Comparison of ENCODE assay signal across 14 cellular contexts in genomic region chr2:240988146-240988545, GRCh38. TPM values are rescaled to one million over a fixed set of nuclear protein-coding genes. Genes with fewer than 3 reads are reported as not detected.
DNase-seq lines count a peak whose midpoint lies in the region; ATAC-seq and TF ChIP-seq lines count a peak whose summit lies in the region.
"Had no signal": no experiment of that assay in that cellular context is flagged by ENCODE, and none has a peak within 500 bp of the region (broad histone marks: within the 10 kb centered on the region; RNA-seq: fewer than 3 reads in every experiment).

No MANE protein-coding gene starts in this region.

- H4K8ac ChIP-seq in mesenchymal stem cell (ENCODE audit: low read length): no peak overlapping the region

- H3K27ac ChIP-seq in right cardiac atrium (ENCODE audit: low read length): no peak overlapping the region
- H3K27ac ChIP-seq in heart right ventricle: peak overlapping the region in 1 of 10 donors; percentile 33
- no peak overlapping the region for H3K27ac ChIP-seq in mammary epithelial cell (ENCODE audit: insufficient read depth, low read depth, low read length)
- no peak overlapping the region for H3K27ac ChIP-seq in mesenchymal stem cell (ENCODE audit: low read length, poor library complexity, severe bottlenecking)
- peak overlapping the region in 3 of 4 donors; percentile 6 to 74 (median 68) for H3K27ac ChIP-seq in upper lobe of left lung
- H3K27ac ChIP-seq in lower lobe of right lung: no peak overlapping the region
- no peak overlapping the region for H3K27ac ChIP-seq in GM23338 (ENCODE audit: low read depth)

- dilution Hi-C loops in mammary epithelial cell (cut with HindIII; ENCODE audit: low sequenced_read_pairs): no loop called here

- H3K23ac ChIP-seq in mesenchymal stem cell (ENCODE audit: low read length in 2 of 2): no peak overlapping the region

- no peak overlapping the region for H2BK5ac ChIP-seq in mesenchymal stem cell (ENCODE audit: low read depth, low read length, poor library complexity, severe bottlenecking)

- no peaks in the 10 kb centered on the region for H3K9me2 ChIP-seq in GM23338 (ENCODE audit: insufficient read depth)

- peaks cover 2% of the 10 kb centered on the region for H4K20me1 ChIP-seq in mammary epithelial cell (ENCODE audit: insufficient read depth, low read length)
- H4K20me1 ChIP-seq in GM23338 (replicated peaks; ENCODE audit: insufficient read depth): no peaks in the 10 kb centered on the region

- peaks cover 15% of the 10 kb centered on the region for H3K27me3 Mint-ChIP-seq in GM23338 (ENCODE audit: insufficient read depth, low read depth, poor library complexity)

- no peak overlapping the region for H3K4me3 Mint-ChIP-seq in GM23338
- H3K4me3 Mint-ChIP-seq: central memory CD8-positive, alpha-beta T cell; IgD-negative memory B cell; naive B cell had no signal

- no peaks in the 10 kb centered on the region; the same call in 1 of the 3 replicates for H3K9me3 Mint-ChIP-seq in GM23338
- H3K9me3 Mint-ChIP-seq: central memory CD8-positive, alpha-beta T cell; IgD-negative memory B cell had no signal

- H3K4me3 ChIP-seq in right cardiac atrium (ENCODE audit: low read length): no peak overlapping the region
- H3K4me3 ChIP-seq in heart right ventricle: no peak overlapping the region
- H3K4me3 ChIP-seq in mammary epithelial cell (replicated peaks in 1 of 3; ENCODE audit: insufficient read depth in 1 of 3, low read depth in 2 of 3, low read length in 3 of 3): no peak overlapping the region
- peak overlapping the region in 1 of 2 experiments; percentile 40 for H3K4me3 ChIP-seq in mesenchymal stem cell (ENCODE audit: insufficient read depth in 1 of 2, low read depth in 1 of 2, low read length in 2 of 2)
- no peak overlapping the region for H3K4me3 ChIP-seq in upper lobe of left lung
- no peak overlapping the region for H3K4me3 ChIP-seq in lower lobe of right lung
- no peak overlapping the region for H3K4me3 ChIP-seq in GM23338

- TF ChIP-seq POLR2A in upper lobe of left lung (IDR thresholded peaks at IDR 0.05): no peak

- intact Hi-C loops in right cardiac atrium (cut with DNase I): loop anchor here in 1 of 4 donors (10.0 kb wide), 1 partner anchor 133 kb away; no protein-coding TSS in a partner anchor
- intact Hi-C loops in heart right ventricle (cut with DNase I): loop anchor here in 5 of 10 donors (2.0 to 10.0 kb wide), 3 partner anchors 76 to 137 kb away; no protein-coding TSS in a partner anchor
- intact Hi-C loops in mammary epithelial cell (cut with micrococcal nuclease): no loop called here
- intact Hi-C loops in lower lobe of right lung (cut with DNase I): no loop called here

- H3K36me3 Mint-ChIP-seq in GM23338 (ENCODE audit: low read depth): no peaks in the 10 kb centered on the region
- H3K36me3 Mint-ChIP-seq: IgD-negative memory B cell, naive B cell had no signal

- H3K79me1 ChIP-seq in mesenchymal stem cell (replicated peaks; ENCODE audit: low read length, poor library complexity, severe bottlenecking): no peaks in the 10 kb centered on the region

- no peak overlapping the region for H2AK5ac ChIP-seq in mesenchymal stem cell (ENCODE audit: low read length, severe bottlenecking)

- H2BK120ac ChIP-seq in mesenchymal stem cell (ENCODE audit: low read depth, low read length): no peak overlapping the region

- H2BK15ac ChIP-seq in mesenchymal stem cell (ENCODE audit: low read depth, poor library complexity, severe bottlenecking): peak overlapping the region; percentile 40

- peak overlapping the region in 1 of 2 experiments; percentile 60 for H3K18ac ChIP-seq in mesenchymal stem cell (ENCODE audit: low read depth in 1 of 2, low read length in 2 of 2)

- 91% methylated on average over 3 of the region's 3 CpGs for WGBS in right cardiac atrium
- WGBS in heart right ventricle, 2 donors: 76 to 93% methylated on average over 3 of the region's 3 CpGs
- WGBS in mammary epithelial cell (ENCODE audit: low coverage, missing lambda C conversion rate): 92% methylated on average over 2 of the region's 3 CpGs
- WGBS in mesenchymal stem cell: 87% methylated on average over 3 of the region's 3 CpGs
- WGBS in upper lobe of left lung, 2 donors: 74 to 91% methylated on average over 3 of the region's 3 CpGs

- H3K4me1 Mint-ChIP-seq in GM23338: no peaks in the 10 kb centered on the region
- H3K4me1 Mint-ChIP-seq: IgD-negative memory B cell had no signal

- peaks cover 4% of the 10 kb centered on the region for H3K4me1 ChIP-seq in right cardiac atrium (ENCODE audit: control insufficient read depth, insufficient read depth, low read length)
- peaks cover 19 to 40% (median 24%) of the 10 kb centered on the region in 9 donors for H3K4me1 ChIP-seq in heart right ventricle
- peaks cover 17% of the 10 kb centered on the region for H3K4me1 ChIP-seq in mammary epithelial cell (ENCODE audit: insufficient read depth, low read length)
- peaks cover 26% of the 10 kb centered on the region for H3K4me1 ChIP-seq in mesenchymal stem cell (ENCODE audit: control insufficient read depth, insufficient read depth, low read depth, low read length)
- H3K4me1 ChIP-seq in upper lobe of left lung: peaks cover 34 to 49% (median 41%) of the 10 kb centered on the region in 4 donors
- H3K4me1 ChIP-seq in lower lobe of right lung: peaks cover 43% of the 10 kb centered on the region
- H3K4me1 ChIP-seq in GM23338 (ENCODE audit: insufficient read depth): no peaks in the 10 kb centered on the region; the same call in 1 of the 2 replicates

- H3K79me2 ChIP-seq in mammary epithelial cell (ENCODE audit: insufficient read depth, low read length): no peaks in the 10 kb centered on the region
- H3K79me2 ChIP-seq in GM23338 (replicated peaks; ENCODE audit: insufficient read depth): no peaks in the 10 kb centered on the region

- no peaks in the 10 kb centered on the region for H3K36me3 ChIP-seq in heart right ventricle
- no peaks in the 10 kb centered on the region for H3K36me3 ChIP-seq in mammary epithelial cell (ENCODE audit: insufficient read depth, low read length)
- no peaks in the 10 kb centered on the region for H3K36me3 ChIP-seq in mesenchymal stem cell (ENCODE audit: control insufficient read depth in 1 of 2, insufficient read depth in 2 of 2, low read depth in 1 of 2, low read length in 2 of 2)
- H3K36me3 ChIP-seq in upper lobe of left lung: no peaks in the 10 kb centered on the region
- no peaks in the 10 kb centered on the region for H3K36me3 ChIP-seq in lower lobe of right lung
- H3K36me3 ChIP-seq in GM23338 (ENCODE audit: insufficient read depth): no peaks in the 10 kb centered on the region

- no peaks in the 10 kb centered on the region for H3K9me3 ChIP-seq in right cardiac atrium (ENCODE audit: control insufficient read depth, low read length)
- peaks cover 0 to 11% (median 0%) of the 10 kb centered on the region in 11 donors for H3K9me3 ChIP-seq in heart right ventricle
- H3K9me3 ChIP-seq in mammary epithelial cell (replicated peaks; ENCODE audit: insufficient read depth, low read length): no peaks in the 10 kb centered on the region
- H3K9me3 ChIP-seq in mesenchymal stem cell (ENCODE audit: control insufficient read depth, low read length): peaks cover 16% of the 10 kb centered on the region
- H3K9me3 ChIP-seq in upper lobe of left lung: no peaks in the 10 kb centered on the region
- H3K9me3 ChIP-seq in lower lobe of right lung: no peaks in the 10 kb centered on the region

- DNase-seq in right cardiac atrium (peak in 2 of 3 donors; percentile 8 to 43), heart right ventricle (no peak), mammary epithelial cell (peak; percentile 34), mesenchymal stem cell (peak; percentile 40), upper lobe of left lung (peak in 1 of 2 donors; percentile 17), lower lobe of right lung (no peak), GM23338 (ENCODE audit: low spot score) (no peak)
- DNase-seq: activated naive CD4-positive, alpha-beta T cell; naive B cell; PC-3; stimulated activated naive CD8-positive, alpha-beta T cell treated with anti-CD3 and anti-CD28 coated beads, Interleukin-15, Interleukin-2, amounts not matched to agents 100 U/mL and 50 U/mL, for 24 hours had no signal

- no TSS peak for BruUV-seq in mammary epithelial cell (replicated peaks; lab: Mats Ljungman, UMichigan)

- CTCF ChIA-PET in mammary epithelial cell (lab: Charles Lee; ENCODE audit: low non-redundant PET): no interaction called here

- H3K4me2 ChIP-seq in mammary epithelial cell (ENCODE audit: insufficient read depth, low read depth, low read length) (no peak overlapping the region), mesenchymal stem cell (ENCODE audit: low read length, poor library complexity, severe bottlenecking) (no peak overlapping the region), GM23338 (no peak overlapping the region)

- H3K27me3 ChIP-seq in right cardiac atrium (ENCODE audit: control insufficient read depth, insufficient read depth) (no peaks in the 10 kb centered on the region), heart right ventricle (peaks cover 0 to 12% (median 9%) of the 10 kb centered on the region in 7 donors), mammary epithelial cell (ENCODE audit: insufficient read depth, low read length) (peaks cover 4% of the 10 kb centered on the region), mesenchymal stem cell (ENCODE audit: control insufficient read depth in 1 of 2, insufficient read depth in 1 of 2, low read length in 2 of 2) (peaks cover 0 to 16% of the 10 kb centered on the region in 2 experiments), upper lobe of left lung (no peaks in the 10 kb centered on the region), lower lobe of right lung (ENCODE audit: low read depth) (peaks cover 2% of the 10 kb centered on the region), GM23338 (ENCODE audit: insufficient read depth) (no peaks in the 10 kb centered on the region)

- no peak overlapping the region for H3K27ac Mint-ChIP-seq in GM23338
- H3K27ac Mint-ChIP-seq: IgD-negative memory B cell, naive B cell had no signal

- H2AFZ ChIP-seq in mammary epithelial cell (ENCODE audit: low read depth, low read length) (no peak overlapping the region), mesenchymal stem cell (ENCODE audit: low read depth, low read length) (no peak overlapping the region), GM23338 (no peak overlapping the region)

- no peak overlapping the region for H3K9ac ChIP-seq in mammary epithelial cell (ENCODE audit: insufficient read depth, low read length)
- H3K9ac ChIP-seq in mesenchymal stem cell (ENCODE audit: low read length): peak overlapping the region; percentile 72

- H4K91ac ChIP-seq in mesenchymal stem cell (ENCODE audit: low read length): peak overlapping the region; percentile 72

- TF ChIP-seq EP300 in upper lobe of left lung (IDR thresholded peaks at IDR 0.05): no peak

- TF ChIP-seq CTCF in heart right ventricle (IDR thresholded peaks at IDR 0.05): no peak
- no peak for TF ChIP-seq CTCF in mammary epithelial cell (conservative IDR thresholded peaks at IDR 0.05 in 1 of 2, IDR thresholded peaks at IDR 0.05 in 1 of 2; ENCODE audit: extremely low read depth in 1 of 2, insufficient read depth in 1 of 2, low read depth in 1 of 2, low read length in 2 of 2)
- no peak for TF ChIP-seq CTCF in upper lobe of left lung (IDR thresholded peaks at IDR 0.05)
- no peak for TF ChIP-seq CTCF in lower lobe of right lung (IDR thresholded peaks at IDR 0.05)
- no peak for TF ChIP-seq CTCF in GM23338 (conservative IDR thresholded peaks at IDR 0.05; ENCODE audit: low read depth in 2 of 2)

- no peak overlapping the region for H3K4ac ChIP-seq in mesenchymal stem cell (ENCODE audit: low read depth in 1 of 2, low read length in 2 of 2)

- peak overlapping the region in 1 of 2 experiments; percentile 59 for H2BK12ac ChIP-seq in mesenchymal stem cell (ENCODE audit: low read length in 2 of 2)

- ATAC-seq in right cardiac atrium: no peak
- ATAC-seq in heart right ventricle: no peak
- ATAC-seq in upper lobe of left lung (ENCODE audit: low FRiP score in 2 of 2): no peak
- ATAC-seq in GM21367 (IDR thresholded peaks at IDR 0.05; ENCODE audit: unreplicated experiment): no peak
- ATAC-seq in lower lobe of right lung: no peak
- ATAC-seq in GM23338: no peak
- ATAC-seq: PC-3; stimulated activated naive CD8-positive, alpha-beta T cell treated with anti-CD3 and anti-CD28 coated beads, Interleukin-15, Interleukin-2, amounts not matched to agents 100 U/mL and 50 U/mL, for 24 hours had no signal

- H3F3A ChIP-seq in GM23338 (replicated peaks; ENCODE audit: low read depth): no peaks in the 10 kb centered on the region

- in situ Hi-C loops in mammary epithelial cell (cut with MboI; ENCODE audit: low sequenced_read_pairs in 2 of 2): no loop called here

- no peak overlapping the region for H3K14ac ChIP-seq in mesenchymal stem cell (ENCODE audit: low read length in 2 of 2)

RNA-seq across cellular contexts. Expression of gene SNED1, which starts 10.3 kb away (rescaled TPM):
- total RNA-seq in right cardiac atrium (10 to 100 TPM; 13.8 to 19.2 (median 16.8) TPM), heart right ventricle (10 to 100 TPM in 1 of 10 donors, 1 to 10 TPM in 9; 3.9 to 12.7 (median 6.3) TPM), mammary epithelial cell (1 to 10 TPM in 1 of 2 donors, under 1 TPM in 1; 0.64 to 3.7 TPM), upper lobe of left lung (100 to 1,000 TPM in 1 of 6 donors, 10 to 100 TPM in 5; 26.0 to 189 (median 38.9) TPM), lower lobe of right lung (36.2 TPM)
- polyA plus RNA-seq in right cardiac atrium (6.7 TPM), heart right ventricle (1 to 10 TPM; 4.2 to 6.9 TPM), mammary epithelial cell (0.46 TPM), GM23338 (2016; fragmentation: Nextera tagmentation; extraction: Ambion mirVana) (1.3 and 1.5 TPM in 2 replicates)
- 0.83 TPM for polyA minus RNA-seq in mammary epithelial cell
- 3.7 TPM for polyA plus RNA-seq in mesenchymal stem cell (2013, experiment 1 of 2)
- polyA plus RNA-seq in mesenchymal stem cell (2013, experiment 2 of 2): 3.7 TPM
- total RNA-seq in GM23338 (2014; rRNA removed; shearing (Covaris generic)): 1.1 and 2.8 TPM in 2 replicates

Comparison
In these comparisons a context has a peak if more than half of its experiments do, and no peak if none do; other contexts are left out.
1. DNase-seq: peak in right cardiac atrium (2 of 3), mammary epithelial cell (single experiment) and mesenchymal stem cell (single experiment); none in heart right ventricle (0 of 2), lower lobe of right lung (single experiment) and GM23338 (single experiment).
2. H3K27ac ChIP-seq: peak in upper lobe of left lung (3 of 4); none in right cardiac atrium (single experiment), mammary epithelial cell (single experiment), mesenchymal stem cell (single experiment), lower lobe of right lung (single experiment) and GM23338 (single experiment).